Comparison of ENCODE assay signal across 1 cellular context in genomic region chr17:67390646-67391480, GRCh38.
A peak's percentile ranks its signal among the peaks of the same experiment; 100 is the strongest.
TF ChIP-seq lines count a peak whose summit lies in the region.

No MANE protein-coding gene starts in this region.

TF ChIP-seq in GM12878, 131 proteins besides CTCF, POLR2A, EP300 and RAD21 (continues in another document):
- TF ChIP-seq CBX3 (IDR thresholded peaks at IDR 0.05; ENCODE audit: borderline replicate concordance, low read depth) (no peak), MAX (IDR thresholded peaks at IDR 0.05; ENCODE audit: low read depth, low read length) (no peak), FOS (IDR thresholded peaks at IDR 0.05; ENCODE audit: borderline replicate concordance, extremely low read depth, insufficient read length) (no peak), BACH1 (IDR thresholded peaks at IDR 0.05; ENCODE audit: borderline replicate concordance) (no peak), MTA3 (IDR thresholded peaks at IDR 0.05; ENCODE audit: borderline replicate concordance, low read length) (no peak), USF2 (IDR thresholded peaks at IDR 0.05; ENCODE audit: borderline replicate concordance, low read depth, low read length) (no peak), NKRF (conservative IDR thresholded peaks at IDR 0.05) (no peak), BCL3 (IDR thresholded peaks at IDR 0.05; ENCODE audit: borderline replicate concordance, insufficient read depth, low read depth, low read length, poor library complexity, severe bottlenecking) (peak; percentile 82), STAT3 (IDR thresholded peaks at IDR 0.05; ENCODE audit: low read depth, low read length) (no peak), ZSCAN29 (IDR thresholded peaks at IDR 0.05) (no peak), NFIC (IDR thresholded peaks at IDR 0.05; ENCODE audit: low read depth, low read length) (peak; percentile 95), ELK1 (IDR thresholded peaks at IDR 0.05; ENCODE audit: low read depth, low read length) (no peak), CBFB (IDR thresholded peaks at IDR 0.05; ENCODE audit: low read depth) (peak; percentile 93), MEF2B (IDR thresholded peaks at IDR 0.05; ENCODE audit: partially characterized antibody, poor library complexity, severe bottlenecking) (peak; percentile 39), SREBF2 (IDR thresholded peaks at IDR 0.05; ENCODE audit: low read length) (no peak), CHD4 (IDR thresholded peaks at IDR 0.05) (no peak), GATAD2B (conservative IDR thresholded peaks at IDR 0.05; ENCODE audit: low read depth) (peak; percentile 36; the same call in 1 of the 2 replicates), HSF1 (IDR thresholded peaks at IDR 0.05; ENCODE audit: low read depth, low read length) (no peak), TAF1 (IDR thresholded peaks at IDR 0.05; ENCODE audit: borderline replicate concordance, low read depth, low read length) (no peak), ZBED1 (IDR thresholded peaks at IDR 0.05; ENCODE audit: borderline replicate concordance) (peak; percentile 95; the same call in 1 of the 2 replicates), LARP7 (IDR thresholded peaks at IDR 0.05) (no peak), MXI1 (IDR thresholded peaks at IDR 0.05; ENCODE audit: low read depth, low read length) (no peak), ZBTB11 (CRISPR knock-in tag; IDR thresholded peaks at IDR 0.05) (no peak), ATF7 (IDR thresholded peaks at IDR 0.05; ENCODE audit: low read depth) (peak; percentile 90), SMC3 (IDR thresholded peaks at IDR 0.05; ENCODE audit: borderline replicate concordance, low read length) (peak; percentile 17; the same call in 1 of the 2 replicates), ZNF24 (IDR thresholded peaks at IDR 0.05) (0 out of 2 replicates have a peak, but pooled peaks have one; percentile 25), CHD2 (IDR thresholded peaks at IDR 0.05; ENCODE audit: borderline replicate concordance, low read depth, low read length) (peak; percentile 28; the same call in 1 of the 2 replicates), RFX5 (IDR thresholded peaks at IDR 0.05; ENCODE audit: low read depth, low read length) (no peak), SP1 (IDR thresholded peaks at IDR 0.05; ENCODE audit: low read depth, low read length) (no peak), TBL1XR1 (IDR thresholded peaks at IDR 0.05; ENCODE audit: low read depth, low read length) (no peak), IRF4 (IDR thresholded peaks at IDR 0.05; ENCODE audit: low read depth, low read length) (peak; percentile 93), SKIL (IDR thresholded peaks at IDR 0.05; ENCODE audit: low read depth, poor library complexity, severe bottlenecking) (peak; percentile 96), ZNF207 (IDR thresholded peaks at IDR 0.05; ENCODE audit: borderline replicate concordance) (0 out of 2 replicates have a peak, but pooled peaks have one; percentile 14), CEBPB (IDR thresholded peaks at IDR 0.05; ENCODE audit: borderline replicate concordance in 1 of 2, low read depth in 2 of 2, low read length in 2 of 2) (no peak), BMI1 (IDR thresholded peaks at IDR 0.05; ENCODE audit: borderline replicate concordance) (no peak; the same call in 1 of the 2 replicates), DPF2 (IDR thresholded peaks at IDR 0.05) (peak; percentile 80; the same call in 1 of the 2 replicates), ZBTB33 (IDR thresholded peaks at IDR 0.05) (no peak), HCFC1 (IDR thresholded peaks at IDR 0.05; ENCODE audit: low read length) (no peak), GABPA (IDR thresholded peaks at IDR 0.05; ENCODE audit: low read depth) (peak; percentile 77), RBBP5 (conservative IDR thresholded peaks at IDR 0.05) (no peak), RELB (IDR thresholded peaks at IDR 0.05; ENCODE audit: low read depth) (peak; percentile 75; the same call in 1 of the 2 replicates), TCF12 (IDR thresholded peaks at IDR 0.05; ENCODE audit: low read depth, low read length) (no peak), WRNIP1 (IDR thresholded peaks at IDR 0.05; ENCODE audit: borderline replicate concordance, low read depth, low read length) (no peak), STAT1 (conservative IDR thresholded peaks at IDR 0.05) (no peak), CHD1 (IDR thresholded peaks at IDR 0.05; ENCODE audit: low read depth, low read length) (no peak), ZNF384 (IDR thresholded peaks at IDR 0.05; ENCODE audit: borderline replicate concordance, low read depth, low read length) (no peak)
